In the genomic region with DNA sequence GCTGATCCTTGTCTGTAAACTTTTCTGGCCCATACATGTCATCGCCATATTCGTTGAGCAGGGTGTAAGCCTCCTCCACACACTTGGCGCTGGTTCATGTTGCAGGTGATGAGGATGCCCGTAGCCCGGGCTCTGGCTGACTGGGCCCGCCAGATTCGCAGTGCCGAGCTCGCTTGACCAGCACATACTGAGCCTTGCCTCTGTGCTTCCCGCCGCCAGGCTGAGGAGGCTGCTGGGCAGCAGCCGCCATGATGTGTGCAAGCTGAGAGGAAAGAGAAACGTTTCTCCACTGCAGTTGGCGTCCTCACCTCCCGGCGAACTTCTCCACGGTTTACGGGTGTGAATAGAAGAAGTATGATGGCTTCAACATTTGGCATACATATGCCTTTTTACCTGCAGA, we compare ENCODE assay signal across 32 cellular contexts.
"Had no signal": no experiment of that assay in that cellular context is flagged by ENCODE, and none has a peak within 500 bp of the region (broad histone marks: within the 10 kb centered on the region; RNA-seq: fewer than 3 reads in every experiment).

No MANE protein-coding gene starts in this region.

- H3K4me1 Mint-ChIP-seq: T-cell had no signal

- H2AFZ ChIP-seq: PC-9 had no signal

- H3K4me1 ChIP-seq: Peyer's patch, SJCRH30 had no signal

- H3K27me3 ChIP-seq: MG63, Peyer's patch, SJCRH30 had no signal

- DNase-seq: Kasumi-1, MG63, NCI-H1048, NCI-H1092 treated with DMSO at 0.1 percent for 48 hours, NCI-H1105 treated with DMSO at 0.1 percent for 48 hours, NCI-H1417, NCI-H1436, NCI-H146, NCI-H1694, NCI-H187, NCI-H1930, NCI-H2029 treated with DMSO at 0.1 percent for 48 hours, NCI-H2081 treated with DMSO at 0.1 percent for 48 hours, NCI-H2107, NCI-H2171, NCI-H226, NCI-H446 treated with DMSO at 0.1 percent for 48 hours, NCI-H510A, NCI-H524, NCI-H526, NCI-H69, NCI-H748 treated with DMSO at 0.1 percent for 48 hours, NCI-H82, PC-9, Peyer's patch, RPMI8226, SHP77, SIG-M5, SJCRH30, T-cell had no signal

- H3K4me2 ChIP-seq: PC-9 had no signal

- ATAC-seq: SK-N-SH treated with all-trans-retinoic acid at 6 μM for 48 hours, T-cell had no signal

- H3K4me3 ChIP-seq: MG63, PC-9, Peyer's patch, SJCRH30, SK-N-MC had no signal

- H3K36me3 ChIP-seq: MG63, Peyer's patch, SJCRH30 had no signal

- H3K27ac Mint-ChIP-seq: T-cell had no signal

- H3K27ac ChIP-seq: PC-9, Peyer's patch, SJCRH30, SK-N-MC had no signal

- H3K9me3 ChIP-seq: MG63, Peyer's patch, SJCRH30 had no signal

- H3K4me3 Mint-ChIP-seq: T-cell had no signal
